In genomic region chr9:131367445-131367844, GRCh38 we compare ENCODE assay signal across 16 cellular contexts. TPM values are rescaled to one million over a fixed set of nuclear protein-coding genes. Genes with fewer than 3 reads are reported as not detected.
DNase-seq lines count a peak whose midpoint lies in the region; ATAC-seq, FAIRE-seq and TF ChIP-seq lines count a peak whose summit lies in the region.
"Had no signal": no experiment of that assay in that cellular context is flagged by ENCODE, and none has a peak within 500 bp of the region (broad histone marks: within the 10 kb centered on the region; RNA-seq: fewer than 3 reads in every experiment).

No MANE protein-coding gene starts in this region.

- peak overlapping the region in 1 of 2 experiments; percentile 69; a peak in 3 of 6 replicates for H3K27ac ChIP-seq in A549
- no peak overlapping the region for H3K27ac ChIP-seq in neural progenitor cell
- H3K27ac ChIP-seq in dorsolateral prefrontal cortex = no peak overlapping the region
- H3K27ac ChIP-seq: SJSA1 had no signal

- H3K27me3 Mint-ChIP-seq in glutamatergic neuron (ENCODE audit: unreplicated experiment) = no peaks in the 10 kb centered on the region
- H3K27me3 Mint-ChIP-seq in neural progenitor cell (ENCODE audit: insufficient read depth, low read depth) = peaks cover 3% of the 10 kb centered on the region

- no peak for TF ChIP-seq RAD21 in A549 (conservative IDR thresholded peaks at IDR 0.05 in 1 of 2, IDR thresholded peaks at IDR 0.05 in 1 of 2)

- H3K9me3 Mint-ChIP-seq in glutamatergic neuron (ENCODE audit: unreplicated experiment) (no peaks in the 10 kb centered on the region), neural progenitor cell (no peaks in the 10 kb centered on the region)
- H3K9me3 Mint-ChIP-seq: CD14-positive monocyte, HFFc6 had no signal

- H3K36me3 Mint-ChIP-seq in glutamatergic neuron (ENCODE audit: unreplicated experiment) = no peaks in the 10 kb centered on the region
- H3K36me3 Mint-ChIP-seq in neural progenitor cell = peaks cover 2% of the 10 kb centered on the region
- H3K36me3 Mint-ChIP-seq: CD14-positive monocyte had no signal

- peak overlapping the region; percentile 62; the same call in 2 of the 3 replicates for H3K4me2 ChIP-seq in A549
- H3K4me2 ChIP-seq in neural progenitor cell = no peak overlapping the region

- peaks cover 7% of the 10 kb centered on the region for H3K79me2 ChIP-seq in neural progenitor cell (ENCODE audit: low read depth)

- intact Hi-C loops in dorsolateral prefrontal cortex (cut with DNase I) = no loop called here

- H3K4me3 Mint-ChIP-seq in glutamatergic neuron (ENCODE audit: unreplicated experiment) (peak overlapping the region; percentile 6), neural progenitor cell (no peak overlapping the region)

- POLR2A ChIA-PET in A549 (lab: Yijun Ruan, JAX) = no interaction called here

- FAIRE-seq in A549 (lab: Jason Lieb, UNC) = no peak

- H3K4me1 ChIP-seq in A549 (peaks cover 19% of the 10 kb centered on the region), neural progenitor cell (peaks cover 4% of the 10 kb centered on the region)

- no peaks in the 10 kb centered on the region for H3K36me3 ChIP-seq in neural progenitor cell
- H3K36me3 ChIP-seq: SJSA1 had no signal

- H4K20me1 ChIP-seq in neural progenitor cell (ENCODE audit: low read depth) = no peaks in the 10 kb centered on the region

- no peak for TF ChIP-seq EP300 in A549 (IDR thresholded peaks at IDR 0.05)

- peaks cover 9% of the 10 kb centered on the region for H3F3A ChIP-seq in neural progenitor cell (ENCODE audit: low read depth)

- H3K4me1 Mint-ChIP-seq in glutamatergic neuron (ENCODE audit: low read depth, unreplicated experiment) (peaks cover 7% of the 10 kb centered on the region), neural progenitor cell (peaks cover 10% of the 10 kb centered on the region)

- ATAC-seq in A549 = peak in 1 of 2 experiments; percentile 18; a peak in 2 of 6 replicates

- DNase-seq in A549 (ENCODE audit: low read depth in 1 of 2, low spot score in 1 of 2) = no peak
- DNase-seq in HT-29 (ENCODE audit: low spot score) = peak; percentile 34
- no peak for DNase-seq in glutamatergic neuron
- no peak for DNase-seq in neural progenitor cell (ENCODE audit: low spot score)
- DNase-seq in mucosa of gallbladder (ENCODE audit: low spot score) = no peak
- no peak for DNase-seq in ecto neural progenitor cell (ENCODE audit: low spot score)
- DNase-seq in dorsolateral prefrontal cortex = no peak
- DNase-seq: DMS153, NCI-H1436, NCI-H2081, NCI-H510A, NCI-H774, RPMI8226 had no signal

- peak overlapping the region; percentile 71 for H2AFZ ChIP-seq in neural progenitor cell (replicated peaks)

- no peak overlapping the region for H3K9ac ChIP-seq in neural progenitor cell

- no peak for TF ChIP-seq CTCF in A549 (IDR thresholded peaks at IDR 0.05)
- TF ChIP-seq CTCF in glutamatergic neuron (IDR thresholded peaks at IDR 0.05; ENCODE audit: partially characterized antibody, unreplicated experiment) = no peak
- TF ChIP-seq CTCF in neural progenitor cell (IDR thresholded peaks at IDR 0.05) = no peak
- no peak for TF ChIP-seq CTCF in dorsolateral prefrontal cortex (IDR thresholded peaks at IDR 0.05 in 54 of 56, conservative IDR thresholded peaks at IDR 0.05 in 2 of 56; ENCODE audit: low read depth in 1 of 56, partially characterized antibody in 56 of 56)

- TF ChIP-seq POLR2A in A549 (IDR thresholded peaks at IDR 0.05; ENCODE audit: low read length) = no peak

- H3K27me3 ChIP-seq in neural progenitor cell (no peaks in the 10 kb centered on the region), dorsolateral prefrontal cortex (no peaks in the 10 kb centered on the region)
- H3K27me3 ChIP-seq: SJSA1 had no signal

- H3K27ac Mint-ChIP-seq in glutamatergic neuron (ENCODE audit: unreplicated experiment) (no peak overlapping the region), neural progenitor cell (peak overlapping the region; percentile 15)

- 80% methylated on average over 2 of the region's 2 CpGs for WGBS in A549 (ENCODE audit: missing lambda C conversion rate)

- H3K4me3 ChIP-seq in A549 (no peak overlapping the region), neural progenitor cell (no peak overlapping the region), dorsolateral prefrontal cortex (no peak overlapping the region)
- H3K4me3 ChIP-seq: SJSA1 had no signal

- H3K9me3 ChIP-seq in A549 = no peaks in the 10 kb centered on the region
- no peaks in the 10 kb centered on the region for H3K9me3 ChIP-seq in neural progenitor cell (ENCODE audit: low read depth)
- H3K9me3 ChIP-seq: SJSA1 had no signal

- CTCF ChIA-PET in A549 (lab: Yijun Ruan, JAX) = interaction anchor here (0.6 to 5.2 kb wide), 17 partner anchors 12 to 379 kb away, joined by 3 to 33 read pairs (median 4); no protein-coding TSS in a partner anchor

TF ChIP-seq in A549, 52 proteins besides CTCF, POLR2A, EP300 and RAD21:
- TF ChIP-seq RCOR1 (IDR thresholded peaks at IDR 0.05; ENCODE audit: low read depth, low read length) = no peak
- no peak for TF ChIP-seq ESRRA (IDR thresholded peaks at IDR 0.05; ENCODE audit: borderline replicate concordance, low read length)
- no peak for TF ChIP-seq HES2 (IDR thresholded peaks at IDR 0.05)
- TF ChIP-seq HDAC2 (IDR thresholded peaks at IDR 0.05) = no peak
- TF ChIP-seq PHF8 (IDR thresholded peaks at IDR 0.05; ENCODE audit: borderline replicate concordance, low read depth) = no peak
- TF ChIP-seq NFE2L2 (conservative IDR thresholded peaks at IDR 0.05; ENCODE audit: low read length) = no peak
- TF ChIP-seq CHD4 (IDR thresholded peaks at IDR 0.05; ENCODE audit: borderline replicate concordance) = no peak
- TF ChIP-seq REST (IDR thresholded peaks at IDR 0.05) = no peak
- TF ChIP-seq EHMT2 (IDR thresholded peaks at IDR 0.05; ENCODE audit: low read depth) = no peak
- TF ChIP-seq CBX8 (IDR thresholded peaks at IDR 0.05) = no peak
- TF ChIP-seq HEYL (CRISPR knock-in tag; IDR thresholded peaks at IDR 0.05) = no peak
- no peak for TF ChIP-seq ZC3H11A (IDR thresholded peaks at IDR 0.05)
- no peak for TF ChIP-seq ZSCAN20 (CRISPR knock-in tag; IDR thresholded peaks at IDR 0.05)
- no peak for TF ChIP-seq ATOH8 (CRISPR knock-in tag; IDR thresholded peaks at IDR 0.05; ENCODE audit: low read depth)
- no peak for TF ChIP-seq KDM1A (IDR thresholded peaks at IDR 0.05; ENCODE audit: low read depth)
- TF ChIP-seq RFX5 (IDR thresholded peaks at IDR 0.05) = no peak
- no peak for TF ChIP-seq RARB (CRISPR knock-in tag; IDR thresholded peaks at IDR 0.05)
- no peak for TF ChIP-seq NPAS2 (CRISPR knock-in tag; IDR thresholded peaks at IDR 0.05; ENCODE audit: borderline replicate concordance)

RNA-seq across cellular contexts. Expression of gene PRRC2B, which starts 26.4 kb away (rescaled TPM):
- polyA plus RNA-seq in A549 (2011; rRNA removed) = 35.6 and 57.0 TPM in 2 replicates
- polyA plus RNA-seq in A549 (2012; cell fraction: cytosol; rRNA removed) = 24.9 and 37.2 TPM in 2 replicates
- 128 and 136 TPM in 2 replicates for polyA plus RNA-seq in A549 (2012; cell fraction: nucleus; rRNA removed)
- polyA plus RNA-seq in A549 (2017; fragmentation: RNase III; extraction: RNeasy Plus Mini Kit Qiagen cat#74134 plus additional on column Dnase treatment) = 44.9 to 47.3 TPM (median 45.5 TPM) in 3 replicates
- 91.0 and 93.7 TPM in 2 replicates for polyA minus RNA-seq in A549 (2011; rRNA and poly(A)+ RNA removed)
- total RNA-seq in HT-29 (2014; rRNA removed; shearing (Covaris generic)) = 96.5 and 106 TPM in 2 replicates
- 489 TPM for total RNA-seq in glutamatergic neuron (ENCODE audit: unreplicated experiment)
- 139 and 148 TPM in 2 replicates for total RNA-seq in neural progenitor cell (ENCODE audit: low replicate concordance)
- total RNA-seq in mucosa of gallbladder = 261 TPM
- 100 to 1,000 TPM; 234 to 434 (median 347) TPM for total RNA-seq in dorsolateral prefrontal cortex
